Comparison of ENCODE assay signal across 13 cellular contexts in the genomic region with DNA sequence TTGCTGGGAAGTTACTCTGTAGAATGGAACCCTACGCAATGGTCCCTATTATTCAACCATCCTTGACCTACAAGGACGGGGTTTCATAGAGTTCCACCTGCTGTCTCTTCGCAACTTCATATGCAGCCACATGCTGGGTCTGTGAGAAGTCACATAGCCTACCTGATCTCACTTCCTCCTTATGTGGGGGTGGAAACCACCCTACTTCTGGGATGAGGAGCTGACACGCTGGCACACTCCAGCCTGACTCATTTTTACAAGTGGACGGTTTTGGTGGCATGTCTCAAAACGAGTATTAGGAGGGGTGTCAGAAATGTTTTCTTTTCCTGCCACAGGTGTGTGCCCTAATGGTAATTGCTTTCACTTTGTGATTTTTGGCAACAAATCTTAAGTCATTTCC. TPM values are rescaled to one million over a fixed set of nuclear protein-coding genes. Genes with fewer than 3 reads are reported as not detected.
DNase-seq lines count a peak whose midpoint lies in the region; ATAC-seq, FAIRE-seq and TF ChIP-seq lines count a peak whose summit lies in the region.
"Had no signal": no experiment of that assay in that cellular context is flagged by ENCODE, and none has a peak within 500 bp of the region (broad histone marks: within the 10 kb centered on the region; RNA-seq: fewer than 3 reads in every experiment).

No MANE protein-coding gene starts in this region.

- POLR2A ChIA-PET in GM12878 (lab: Charles Lee), result no interaction called here

- H3K4me3 ChIP-seq in GM12864 (ENCODE audit: low read depth, low read length) (no peak overlapping the region), GM12878 (no peak overlapping the region)
- H3K4me3 ChIP-seq: SJCRH30 had no signal

- DNase-seq in GM12864 (ENCODE audit: low read depth), result peak; percentile 4
- DNase-seq in GM12878 (ENCODE audit: low read depth, low spot score), result no peak
- no peak for DNase-seq in activated effector memory CD4-positive, alpha-beta T cell treated with Interleukin-2 at 50 U/mL for 16 hours
- no peak for DNase-seq in NCI-H446 treated with DMSO at 0.1 percent for 48 hours (lab: John Stamatoyannopoulos, UW)
- DNase-seq: activated CD4-positive, alpha-beta T cell treated with anti-CD3 and anti-CD28 coated beads, Interleukin-2, amount 10 ng/mL, durations not matched to agents 7 days and 5 days; hypothalamus; midbrain; SJCRH30 had no signal

- RAD21 ChIA-PET in GM12878 (lab: Charles Lee; ENCODE audit: unreplicated experiment), result no interaction called here

- H3K79me2 ChIP-seq in GM12878 (ENCODE audit: control insufficient read depth, insufficient read depth, low read length), result no peaks in the 10 kb centered on the region

- CTCF ChIA-PET in GM12878 (lab: Yijun Ruan, JAX), result no interaction called here

- H3K4me1 ChIP-seq in GM12878 (ENCODE audit: control insufficient read depth, insufficient read depth, low read length), result no peaks in the 10 kb centered on the region
- H3K4me1 ChIP-seq: SJCRH30 had no signal

- ATAC-seq in GM19452 (IDR thresholded peaks at IDR 0.05; ENCODE audit: unreplicated experiment), result peak; percentile 67
- ATAC-seq in HG03354 (IDR thresholded peaks at IDR 0.05; ENCODE audit: poor library complexity, severe bottlenecking, unreplicated experiment), result peak; percentile 80
- ATAC-seq in GM12878, result peak; percentile 61; the same call in 2 of the 3 replicates
- ATAC-seq in HG03521 (IDR thresholded peaks at IDR 0.05; ENCODE audit: unreplicated experiment), result no peak
- no peak for ATAC-seq in GM21447 (IDR thresholded peaks at IDR 0.05; ENCODE audit: unreplicated experiment)

- no peak for FAIRE-seq in GM12878 (lab: Jason Lieb, UNC)

- TF ChIP-seq CTCF in GM12864 (IDR thresholded peaks at IDR 0.05; ENCODE audit: low read depth, low read length, missing control alignments), result no peak
- TF ChIP-seq CTCF in GM12878 (IDR thresholded peaks at IDR 0.05 in 2 of 3, conservative IDR thresholded peaks at IDR 0.05 in 1 of 3; ENCODE audit: control insufficient read depth in 2 of 3, extremely low read depth in 1 of 3, insufficient read depth in 1 of 3, low read depth in 3 of 3, low read length in 3 of 3), result no peak

- no peaks in the 10 kb centered on the region for H3K27me3 ChIP-seq in GM12878 (replicated peaks in 1 of 2; ENCODE audit: control insufficient read depth in 2 of 2, insufficient read depth in 2 of 2, low read length in 1 of 2)
- H3K27me3 ChIP-seq: SJCRH30 had no signal

- TF ChIP-seq EP300 in GM12878 (IDR thresholded peaks at IDR 0.05; ENCODE audit: borderline replicate concordance in 1 of 2, control insufficient read depth in 1 of 2, low read depth in 2 of 2, low read length in 2 of 2), result no peak

- TF ChIP-seq RAD21 in GM12878 (IDR thresholded peaks at IDR 0.05; ENCODE audit: insufficient read depth, low read depth, low read length), result no peak

- in situ Hi-C loops in GM12878 (cut with MboI), result no loop called here

- H3K9ac ChIP-seq in GM12878 (ENCODE audit: control insufficient read depth, insufficient read depth, low read length), result no peak overlapping the region

- no peak overlapping the region for H2AFZ ChIP-seq in GM12878 (ENCODE audit: control insufficient read depth, low read depth, low read length)

- SMC1A ChIA-PET in GM12878 (lab: Charles Lee; ENCODE audit: uncharacterized antibody, unreplicated experiment), result no interaction called here

- no peak overlapping the region for H3K4me2 ChIP-seq in GM12878 (ENCODE audit: control insufficient read depth, insufficient read depth)

- H3K9me3 ChIP-seq in GM12878 (replicated peaks; ENCODE audit: control insufficient read depth, insufficient read depth, low read length), result no peaks in the 10 kb centered on the region; the same call in 2 of the 3 replicates
- H3K9me3 ChIP-seq: SJCRH30 had no signal

- no peak for TF ChIP-seq POLR2A in GM12878 (IDR thresholded peaks at IDR 0.05; ENCODE audit: low read depth, low read length)

- no peak overlapping the region for H3K27ac ChIP-seq in GM12878 (ENCODE audit: control insufficient read depth, insufficient read depth)
- H3K27ac ChIP-seq: SJCRH30 had no signal

- BruUV-seq in GM12878 (replicated peaks; lab: Mats Ljungman, UMichigan), result no TSS peak

- WGBS in GM12878 (ENCODE audit: insufficient coverage, insufficient replicate concordance, low lambda C conversion rate, missing lambda C conversion rate), result 1% methylated on average over 6 of the region's 6 CpGs

- no peaks in the 10 kb centered on the region for H3K36me3 ChIP-seq in GM12878 (ENCODE audit: control insufficient read depth in 2 of 2, insufficient read depth in 2 of 2, low read length in 1 of 2)
- H3K36me3 ChIP-seq: SJCRH30 had no signal

- H4K20me1 ChIP-seq in GM12878 (ENCODE audit: control insufficient read depth, insufficient read depth), result no peaks in the 10 kb centered on the region

- intact Hi-C loops in GM12878 (cut with micrococcal nuclease; ENCODE audit: unreplicated experiment), result no loop called here

TF ChIP-seq in GM12878, 131 proteins besides CTCF, POLR2A, EP300 and RAD21 (continues in another document):
- no peak for TF ChIP-seq MXI1 (IDR thresholded peaks at IDR 0.05; ENCODE audit: low read depth, low read length)
- no peak for TF ChIP-seq STAT3 (IDR thresholded peaks at IDR 0.05; ENCODE audit: low read depth, low read length)
- TF ChIP-seq SMAD5 (IDR thresholded peaks at IDR 0.05; ENCODE audit: low read depth), result no peak
- TF ChIP-seq NKRF (conservative IDR thresholded peaks at IDR 0.05), result no peak

RNA-seq across cellular contexts. Expression of gene ARSD, which starts 36.8 kb away (rescaled TPM):
- total RNA-seq in GM12878 (2013; cell fraction: nucleolus; rRNA removed), result not detected in 2 replicates
- total RNA-seq in GM12878 (2014; rRNA removed), result 0.22 and 1.5 TPM in 2 replicates
- 0.27 and 0.28 TPM in 2 replicates for total RNA-seq in GM12878 (2014; rRNA removed; fragmentation: Illumina TruSeq; extraction: Trizol)
- 0.56 TPM in 2 replicates for total RNA-seq in GM12878 (2021)
- 0.33 TPM for polyA plus RNA-seq in GM12878 (2011; ENCODE audit: low read depth)
- 0.05 TPM in 1 of 2 replicates, not detected in the other for polyA plus RNA-seq in GM12878 (2011; rRNA removed)
- not detected in 2 replicates for polyA plus RNA-seq in GM12878 (2011; cell fraction: cytosol; rRNA removed)
- polyA plus RNA-seq in GM12878 (2011; cell fraction: nucleus; rRNA removed), result not detected in 2 replicates
- polyA plus RNA-seq in GM12878 (2012), result 0.91 and 1.0 TPM in 2 replicates
- 0.17 and 0.21 TPM in 2 replicates for polyA plus RNA-seq in GM12878 (2014; fragmentation: Illumina TruSeq; extraction: Trizol)
- under 1 TPM; 0.05 to 0.35 TPM for polyA plus RNA-seq in GM12878 (2014; fragmentation: Nextera tagmentation; extraction: Ambion mirVana)
- polyA plus RNA-seq in GM12878 (2014; rRNA removed), result 0.28 and 1.1 TPM in 2 replicates
- polyA plus RNA-seq in GM12878 (2016; fragmentation: Nextera tagmentation; extraction: Ambion mirVana), result under 1 TPM; 0.51 to 0.64 TPM
- polyA minus RNA-seq in GM12878 (2011; rRNA and poly(A)+ RNA removed), result not detected in 2 replicates
- polyA minus RNA-seq in GM12878 (2011; cell fraction: cytosol; rRNA and poly(A)+ RNA removed), result not detected in 2 replicates
- not detected in 2 replicates for polyA minus RNA-seq in GM12878 (2011; cell fraction: nucleus; rRNA and poly(A)+ RNA removed)

RNA-seq across cellular contexts. Expression of gene ARSH, which starts 40.4 kb away (rescaled TPM):
- total RNA-seq in GM12878 (2013; cell fraction: nucleolus; rRNA removed), result not detected in 2 replicates
- not detected in 2 replicates for total RNA-seq in GM12878 (2014; rRNA removed)
- not detected in 2 replicates for total RNA-seq in GM12878 (2014; rRNA removed; fragmentation: Illumina TruSeq; extraction: Trizol)
- total RNA-seq in GM12878 (2021), result not detected in 2 replicates
- polyA plus RNA-seq in GM12878 (2011; ENCODE audit: low read depth), result not detected
- 0.04 and 0.12 TPM in 2 replicates for polyA plus RNA-seq in GM12878 (2011; rRNA removed)
- polyA plus RNA-seq in GM12878 (2011; cell fraction: cytosol; rRNA removed), result 0.04 and 0.07 TPM in 2 replicates
- 0.06 TPM in 1 of 2 replicates, not detected in the other for polyA plus RNA-seq in GM12878 (2011; cell fraction: nucleus; rRNA removed)
- not detected in 2 replicates for polyA plus RNA-seq in GM12878 (2012)
- not detected in 2 replicates for polyA plus RNA-seq in GM12878 (2014; fragmentation: Illumina TruSeq; extraction: Trizol)
- not detected for polyA plus RNA-seq in GM12878 (2014; fragmentation: Nextera tagmentation; extraction: Ambion mirVana)
- polyA plus RNA-seq in GM12878 (2014; rRNA removed), result not detected in 2 replicates
- polyA plus RNA-seq in GM12878 (2016; fragmentation: Nextera tagmentation; extraction: Ambion mirVana), result not detected
- not detected in 2 replicates for polyA minus RNA-seq in GM12878 (2011; rRNA and poly(A)+ RNA removed)
- not detected in 2 replicates for polyA minus RNA-seq in GM12878 (2011; cell fraction: cytosol; rRNA and poly(A)+ RNA removed)
- polyA minus RNA-seq in GM12878 (2011; cell fraction: nucleus; rRNA and poly(A)+ RNA removed), result not detected in 2 replicates
- total RNA-seq: activated CD4-positive, alpha-beta T cell treated with anti-CD3 and anti-CD28 coated beads, Interleukin-2, amount 10 ng/mL, durations not matched to agents 7 days and 5 days; SJCRH30 had no signal
- polyA plus RNA-seq: BJ had no signal

Comparison
In these comparisons a context has a peak if more than half of its experiments do, and no peak if none do; other contexts are left out.
1. ATAC-seq: peak in GM19452 (single experiment), HG03354 (single experiment) and GM12878 (single experiment); none in HG03521 (single experiment) and GM21447 (single experiment).